24 cellular contexts compared by ENCODE assay signal in genomic region chr6:1402369-1402768, GRCh38. TPM values are rescaled to one million over a fixed set of nuclear protein-coding genes. Genes with fewer than 3 reads are reported as not detected.
DNase-seq lines count a peak whose midpoint lies in the region; ATAC-seq, FAIRE-seq and TF ChIP-seq lines count a peak whose summit lies in the region.
"Had no signal": no experiment of that assay in that cellular context is flagged by ENCODE, and none has a peak within 500 bp of the region (broad histone marks: within the 10 kb centered on the region; RNA-seq: fewer than 3 reads in every experiment).

No MANE protein-coding gene starts in this region.

- no peaks in the 10 kb centered on the region for H3K4me1 ChIP-seq in left ventricle myocardium inferior
- H3K4me1 ChIP-seq in HepG2 (ENCODE audit: insufficient read depth, low read length) = no peaks in the 10 kb centered on the region
- H3K4me1 ChIP-seq: A549, BE2C, HAP-1 had no signal

- H3K4me3 ChIP-seq in left ventricle myocardium inferior = no peak overlapping the region
- H3K4me3 ChIP-seq in HepG2 (replicated peaks in 1 of 3; ENCODE audit: insufficient read depth in 1 of 3, low read depth in 2 of 3, low read length in 3 of 3) = no peak overlapping the region
- H3K4me3 ChIP-seq: A549; BLaER1 treated with 17β-estradiol and CSF1 and Interleukin-3, amounts not matched to agents 10 nM and 100 nM; GM23248; HAP-1 had no signal

- no peak overlapping the region for H2AFZ ChIP-seq in HepG2 (ENCODE audit: low read length)
- H2AFZ ChIP-seq: GM23248 had no signal

- H3K27me3 ChIP-seq in left ventricle myocardium inferior (ENCODE audit: low read depth) (peaks cover 75% of the 10 kb centered on the region), HepG2 (ENCODE audit: control insufficient read depth in 1 of 2, insufficient read depth in 2 of 2, low read length in 2 of 2) (peaks cover 19 to 93% of the 10 kb centered on the region in 2 experiments; a peak in 4 of 5 replicates)

- H4K20me1 ChIP-seq in HepG2 (ENCODE audit: insufficient read depth, low read length) = no peaks in the 10 kb centered on the region
- H4K20me1 ChIP-seq: BLaER1 treated with 17β-estradiol and CSF1 and Interleukin-3, amounts not matched to agents 10 nM and 100 nM had no signal

- H3K27ac ChIP-seq in left ventricle myocardium inferior (replicated peaks) (no peak overlapping the region), HepG2 (ENCODE audit: extremely low read length, insufficient read depth, low read length) (no peak overlapping the region)
- H3K27ac ChIP-seq: A549; BLaER1 treated with 17β-estradiol and CSF1 and Interleukin-3, amounts not matched to agents 10 nM and 100 nM; GM23248 had no signal

- WGBS in HepG2 (ENCODE audit: low lambda C conversion rate) = 18% methylated on average over 13 of the region's 16 CpGs

- ATAC-seq in HepG2 (no peak; the same call in 2 of the 3 replicates), GM21825 (IDR thresholded peaks at IDR 0.05; ENCODE audit: unreplicated experiment) (no peak)
- ATAC-seq: A549 had no signal

- TF ChIP-seq CTCF in left ventricle myocardium inferior (IDR thresholded peaks at IDR 0.05; ENCODE audit: borderline replicate concordance) (no peak), HepG2 (CRISPR knock-in tag; IDR thresholded peaks at IDR 0.05) (no peak)

- in situ Hi-C loops in HepG2 (cut with HindIII; ENCODE audit: extremely low pct_ligation_motif_present, low pct_unique_long_range_greater_than_20kb) = no loop called here

- TF ChIP-seq RAD21 in HepG2 (CRISPR knock-in tag; IDR thresholded peaks at IDR 0.05) = no peak

- TF ChIP-seq POLR2A in HepG2 (IDR thresholded peaks at IDR 0.05; ENCODE audit: insufficient read depth in 1 of 2, low read depth in 2 of 2, low read length in 2 of 2) = no peak

- H3K9ac ChIP-seq in HepG2 (ENCODE audit: insufficient read depth, low read depth, low read length) = no peak overlapping the region
- H3K9ac ChIP-seq: BLaER1 treated with 17β-estradiol and CSF1 and Interleukin-3, amounts not matched to agents 10 nM and 100 nM; GM23248 had no signal

- TF ChIP-seq EP300 in HepG2 (IDR thresholded peaks at IDR 0.05; ENCODE audit: low read depth in 2 of 2, low read length in 2 of 2) (no peak), HepG2 (CRISPR knock-in tag; IDR thresholded peaks at IDR 0.05; ENCODE audit: borderline replicate concordance) (no peak)

- H3K79me2 ChIP-seq in HepG2 (ENCODE audit: insufficient read depth, low read length) = no peaks in the 10 kb centered on the region

- intact Hi-C loops in cardiac septum (cut with DNase I) = no loop called here
- intact Hi-C loops in left ventricle myocardium inferior (cut with micrococcal nuclease) = no loop called here
- intact Hi-C loops in HepG2 (cut with micrococcal nuclease; ENCODE audit: unreplicated experiment) = no loop called here
- intact Hi-C loops in posterior vena cava (cut with DNase I) = no loop called here

- BruUV-seq in HepG2 (replicated peaks; lab: Mats Ljungman, UMichigan) = no TSS peak

- no peak overlapping the region for H3K4me2 ChIP-seq in HepG2 (ENCODE audit: low read depth, low read length)
- H3K4me2 ChIP-seq: A549 had no signal

- H3K9me3 ChIP-seq in left ventricle myocardium inferior (replicated peaks) = peaks cover 12% of the 10 kb centered on the region
- no peaks in the 10 kb centered on the region for H3K9me3 ChIP-seq in HepG2 (ENCODE audit: low read length)
- H3K9me3 ChIP-seq: A549, BE2C, HAP-1 had no signal

- no peak for FAIRE-seq in HepG2 (lab: Jason Lieb, UNC)
- FAIRE-seq: A549, G401.6, H54 had no signal

- POLR2A ChIA-PET in HepG2 (lab: Yijun Ruan, JAX) = no interaction called here

- CTCF ChIA-PET in HepG2 (lab: Yijun Ruan, JAX; ENCODE audit: low intra/inter-chr PET ratio, low total read pairs) = no interaction called here

- no peaks in the 10 kb centered on the region for H3K36me3 ChIP-seq in left ventricle myocardium inferior
- no peaks in the 10 kb centered on the region for H3K36me3 ChIP-seq in HepG2 (replicated peaks in 1 of 2; ENCODE audit: control insufficient read depth in 1 of 2, insufficient read depth in 2 of 2, low read length in 2 of 2)
- H3K36me3 ChIP-seq: BE2C; BLaER1 treated with 17β-estradiol and CSF1 and Interleukin-3, amounts not matched to agents 10 nM and 100 nM; HAP-1 had no signal

- DNase-seq in cardiac septum (ENCODE audit: low spot score) (peak; percentile 47), left ventricle myocardium inferior (no peak), HepG2 (ENCODE audit: low spot score) (no peak), posterior vena cava (ENCODE audit: low spot score) (peak; percentile 76), DMS79 treated with DMSO at 0.1 percent for 48 hours (lab: John Stamatoyannopoulos, UW) (no peak), NCI-H345 (lab: John Stamatoyannopoulos, UW) (no peak)
- DNase-seq: 8988T; ACHN; AML-193; BE2C; Calu3; CD4-positive, alpha-beta T cell; COR-L47; DMS53; DND-41; GM23248; HFFc6 had no signal

TF ChIP-seq in HepG2, 621 proteins besides CTCF, POLR2A, EP300 and RAD21 (continues in another document):
- peak; percentile 26; the same call in 1 of the 2 replicates for TF ChIP-seq ZNF646 (CRISPR knock-in tag; IDR thresholded peaks at IDR 0.05)
- no peak for TF ChIP-seq BCL6 (CRISPR knock-in tag; IDR thresholded peaks at IDR 0.05)

RNA-seq across cellular contexts. Expression of gene FOXF2, which starts 13.0 kb away (rescaled TPM):
- 0.43 TPM for total RNA-seq in cardiac septum
- 0.30 TPM for total RNA-seq in left ventricle myocardium inferior
- total RNA-seq in HepG2 (2016; rRNA removed; fragmentation: Illumina TruSeq; extraction: Trizol) = not detected in 2 replicates
- not detected in 2 replicates for total RNA-seq in HepG2 (2016; cell fraction: cytosol; rRNA removed; fragmentation: Illumina TruSeq; extraction: Trizol; ENCODE audit: low read depth)
- not detected in 2 replicates for total RNA-seq in HepG2 (2016; cell fraction: insoluble cytoplasmic fraction; rRNA removed; fragmentation: Illumina TruSeq; extraction: Trizol)
- not detected in 2 replicates for total RNA-seq in HepG2 (2016; cell fraction: membrane; rRNA removed; fragmentation: Illumina TruSeq; extraction: Trizol)
- not detected in 2 replicates for total RNA-seq in HepG2 (2016; cell fraction: nucleus; rRNA removed; fragmentation: Illumina TruSeq; extraction: Trizol)
- not detected in 2 replicates for polyA plus RNA-seq in HepG2 (2011; rRNA removed)
- 0.03 TPM in 2 replicates for polyA plus RNA-seq in HepG2 (2011; cell fraction: cytosol; rRNA removed)
- not detected in 2 replicates for polyA plus RNA-seq in HepG2 (2011; cell fraction: nucleus; rRNA removed)
- not detected in 2 replicates for polyA plus RNA-seq in HepG2 (2012)
- not detected in 2 replicates for polyA plus RNA-seq in HepG2 (2016; cell fraction: cytosol; fragmentation: Illumina TruSeq; extraction: Trizol; ENCODE audit: low read depth)
- polyA plus RNA-seq in HepG2 (2016; cell fraction: insoluble cytoplasmic fraction; fragmentation: Illumina TruSeq; extraction: Trizol; ENCODE audit: low read depth) = not detected in 2 replicates
- polyA plus RNA-seq in HepG2 (2016; cell fraction: membrane; fragmentation: Illumina TruSeq; extraction: Trizol; ENCODE audit: low read depth) = not detected in 2 replicates
- not detected in 2 replicates for polyA plus RNA-seq in HepG2 (2016; cell fraction: nucleus; fragmentation: Illumina TruSeq; extraction: Trizol; ENCODE audit: insufficient read depth, low read depth)
- 33.4 TPM in 1 of 2 replicates, not detected in the other for polyA minus RNA-seq in HepG2 (2011; rRNA and poly(A)+ RNA removed; ENCODE audit: low replicate concordance)
- polyA minus RNA-seq in HepG2 (2011; cell fraction: cytosol; rRNA and poly(A)+ RNA removed) = 0.26 and 0.30 TPM in 2 replicates
- polyA minus RNA-seq in HepG2 (2011; cell fraction: nucleus; rRNA and poly(A)+ RNA removed) = 0.13 TPM in 1 of 2 replicates, not detected in the other
- 1 to 10 TPM in 1 of 2 donors, under 1 TPM in 1; 0.71 to 1.2 TPM for total RNA-seq in posterior vena cava
- total RNA-seq: CD4-positive, alpha-beta T cell had no signal
- polyA plus RNA-seq: CD14-positive monocyte had no signal

Comparison
In these comparisons a context has a peak if more than half of its experiments do, and no peak if none do; other contexts are left out.
1. DNase-seq: peak in cardiac septum (single experiment) and posterior vena cava (single experiment); none in left ventricle myocardium inferior (single experiment), HepG2 (single experiment), DMS79 treated with DMSO at 0.1 percent for 48 hours (single experiment) and NCI-H345 (single experiment).